ENCODE assay signal across 10 cellular contexts in the genomic region with DNA sequence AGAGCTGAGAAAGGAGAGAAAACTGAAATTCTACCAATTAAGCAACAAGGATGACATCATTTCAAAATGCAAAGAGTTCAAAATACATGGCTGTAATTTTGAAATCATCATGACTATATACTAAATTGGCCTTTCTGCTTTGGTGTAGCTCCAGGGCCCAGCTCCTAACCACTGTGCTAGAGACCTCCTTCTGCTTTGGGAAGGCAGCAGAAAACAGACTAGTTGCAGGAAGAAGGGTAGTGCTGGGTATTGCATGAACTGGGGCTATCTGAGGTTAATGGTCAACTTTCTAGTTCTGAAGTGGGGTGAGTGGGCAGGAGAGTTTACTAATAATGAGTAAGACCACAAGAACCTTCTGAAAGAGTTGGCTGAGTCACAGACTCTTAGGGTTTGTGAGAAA.
A peak's percentile ranks its signal among the peaks of the same experiment; 100 is the strongest.
DNase-seq lines count a peak whose midpoint lies in the region; ATAC-seq and TF ChIP-seq lines count a peak whose summit lies in the region.
"Had no signal": no experiment of that assay in that cellular context is flagged by ENCODE, and none has a peak within 500 bp of the region (broad histone marks: within the 10 kb centered on the region; RNA-seq: fewer than 3 reads in every experiment).

No MANE protein-coding gene starts in this region.

- no peaks in the 10 kb centered on the region for H3K9me3 ChIP-seq in PC-3 (ENCODE audit: low read length)
- H3K9me3 ChIP-seq in OCI-LY7 (ENCODE audit: low read length) = no peaks in the 10 kb centered on the region
- no peaks in the 10 kb centered on the region for H3K9me3 ChIP-seq in vagina
- H3K9me3 ChIP-seq: pancreas had no signal

- H3K4me3 Mint-ChIP-seq in stimulated activated effector memory CD8-positive, alpha-beta T cell treated with anti-CD3 and anti-CD28 coated beads, Interleukin-12 subunit alpha, Interleukin-12 subunit beta, amount 100 ng/mL, for 72 hours = no peak overlapping the region

- CTCF ChIA-PET in PC-3 (lab: Charles Lee) (no interaction called here), OCI-LY7 (lab: Charles Lee; ENCODE audit: unreplicated experiment) (no interaction called here)

- H3K36me3 ChIP-seq in PC-3 (ENCODE audit: low read depth, low read length) = no peaks in the 10 kb centered on the region
- H3K36me3 ChIP-seq in OCI-LY7 (ENCODE audit: insufficient read depth, low read length) = no peaks in the 10 kb centered on the region
- no peaks in the 10 kb centered on the region for H3K36me3 ChIP-seq in vagina
- H3K36me3 ChIP-seq: pancreas had no signal

- H3K4me3 ChIP-seq in PC-3 (ENCODE audit: low read length) = no peak overlapping the region
- H3K4me3 ChIP-seq in OCI-LY7 (ENCODE audit: low read depth, low read length, poor library complexity, severe bottlenecking) = no peak overlapping the region
- no peak overlapping the region for H3K4me3 ChIP-seq in vagina
- H3K4me3 ChIP-seq: pancreas had no signal

- H3K4me2 ChIP-seq in PC-3 (ENCODE audit: low read length) = no peak overlapping the region
- no peak overlapping the region for H3K4me2 ChIP-seq in OCI-LY7 (ENCODE audit: low read length)

- H2AFZ ChIP-seq in PC-3 (ENCODE audit: low read length) = no peak overlapping the region
- no peak overlapping the region for H2AFZ ChIP-seq in OCI-LY7 (ENCODE audit: low read length)

- BruUV-seq in PC-3 (replicated peaks; lab: Mats Ljungman, UMichigan) (no TSS peak), OCI-LY7 (replicated peaks; lab: Mats Ljungman, UMichigan) (no TSS peak)

- H3K4me1 ChIP-seq in PC-3 (ENCODE audit: insufficient read depth, low read length) = peaks cover 10% of the 10 kb centered on the region
- H3K4me1 ChIP-seq in OCI-LY7 (ENCODE audit: insufficient read depth, low read length, poor library complexity, severe bottlenecking) = no peaks in the 10 kb centered on the region
- no peaks in the 10 kb centered on the region for H3K4me1 ChIP-seq in vagina
- H3K4me1 ChIP-seq: pancreas had no signal

- H3K9ac ChIP-seq in PC-3 (ENCODE audit: low read length) = no peak overlapping the region

- ATAC-seq in activated naive CD4-positive, alpha-beta T cell treated with anti-CD3 and anti-CD28 coated beads, Interleukin-2, amount 50 U/mL, for 72 hours = peak; percentile 20 to 62
- ATAC-seq in HG02840 (IDR thresholded peaks at IDR 0.05; ENCODE audit: low FRiP score, unreplicated experiment) (peak; percentile 97), PC-3 (peak; percentile 63)
- peak; percentile 94 for ATAC-seq in stimulated activated effector memory CD8-positive, alpha-beta T cell treated with anti-CD3 and anti-CD28 coated beads, Interleukin-12 subunit alpha, Interleukin-12 subunit beta, amount 100 ng/mL, for 72 hours
- ATAC-seq: pancreas had no signal

- intact Hi-C loops in PC-3 (cut with micrococcal nuclease) (no loop called here), OCI-LY7 (cut with micrococcal nuclease; ENCODE audit: unreplicated experiment) (no loop called here), vagina (cut with DNase I) (no loop called here)

- peaks cover 6 to 23% of the 10 kb centered on the region in 2 donors for H3K9me3 Mint-ChIP-seq in activated naive CD4-positive, alpha-beta T cell treated with anti-CD3 and anti-CD28 coated beads, Interleukin-2, amount 50 U/mL, for 72 hours
- H3K9me3 Mint-ChIP-seq in stimulated activated effector memory CD8-positive, alpha-beta T cell treated with anti-CD3 and anti-CD28 coated beads, Interleukin-12 subunit alpha, Interleukin-12 subunit beta, amount 100 ng/mL, for 72 hours = peaks cover 2% of the 10 kb centered on the region

- H3F3A ChIP-seq in PC-3 (ENCODE audit: low read length, unreplicated experiment) = no peaks in the 10 kb centered on the region

- H3K27me3 ChIP-seq in PC-3 (ENCODE audit: low read length) (no peaks in the 10 kb centered on the region), vagina (no peaks in the 10 kb centered on the region)
- H3K27me3 ChIP-seq: pancreas had no signal

- H4K20me1 ChIP-seq in PC-3 (ENCODE audit: low read length) (no peaks in the 10 kb centered on the region), OCI-LY7 (ENCODE audit: insufficient read depth, low read length) (no peaks in the 10 kb centered on the region)

- no peaks in the 10 kb centered on the region for H3K9me2 ChIP-seq in PC-3 (replicated peaks; ENCODE audit: low read length)
- no peaks in the 10 kb centered on the region for H3K9me2 ChIP-seq in OCI-LY7 (ENCODE audit: insufficient read depth, low read length)

- POLR2A ChIA-PET in PC-3 (lab: Charles Lee; ENCODE audit: unreplicated experiment) (no interaction called here), OCI-LY7 (lab: Charles Lee) (no interaction called here)

- no peak for TF ChIP-seq POLR2A in vagina (IDR thresholded peaks at IDR 0.05)

- TF ChIP-seq CTCF in PC-3 (conservative IDR thresholded peaks at IDR 0.05; ENCODE audit: low read depth, low read length) (no peak), OCI-LY7 (conservative IDR thresholded peaks at IDR 0.05; ENCODE audit: low read length) (no peak), vagina (IDR thresholded peaks at IDR 0.05) (no peak)

- no peak for DNase-seq in activated naive CD4-positive, alpha-beta T cell treated with anti-CD3 and anti-CD28 coated beads, Interleukin-2, amount 50 U/mL, for 72 hours (ENCODE audit: low spot score in 2 of 2)
- DNase-seq in activated naive CD4-positive, alpha-beta T cell (lab: John Stamatoyannopoulos, UW) = no peak
- DNase-seq in PC-3 (peak; percentile 61), NCI-H345 treated with DMSO at 0.1 percent for 48 hours (lab: John Stamatoyannopoulos, UW; ENCODE audit: unreplicated experiment) (no peak), OCI-LY7 (ENCODE audit: low spot score) (no peak), vagina (ENCODE audit: extremely low spot score in 2 of 2) (no peak)
- no peak for DNase-seq in stimulated activated effector memory CD8-positive, alpha-beta T cell treated with anti-CD3 and anti-CD28 coated beads, Interleukin-12 subunit alpha, Interleukin-12 subunit beta, amount 100 ng/mL, for 72 hours (ENCODE audit: low spot score in 2 of 2)
- DNase-seq: pancreas; stimulated activated naive CD4-positive, alpha-beta T cell had no signal

- H3K36me3 Mint-ChIP-seq in activated naive CD4-positive, alpha-beta T cell treated with anti-CD3 and anti-CD28 coated beads, Interleukin-2, amount 50 U/mL, for 72 hours = peaks cover 15 to 29% of the 10 kb centered on the region in 2 donors
- no peaks in the 10 kb centered on the region for H3K36me3 Mint-ChIP-seq in stimulated activated effector memory CD8-positive, alpha-beta T cell treated with anti-CD3 and anti-CD28 coated beads, Interleukin-12 subunit alpha, Interleukin-12 subunit beta, amount 100 ng/mL, for 72 hours

- no peaks in the 10 kb centered on the region for H3K79me2 ChIP-seq in PC-3 (ENCODE audit: low read length)
- no peaks in the 10 kb centered on the region for H3K79me2 ChIP-seq in OCI-LY7 (ENCODE audit: insufficient read depth, low read depth, low read length)

- peaks cover 33% of the 10 kb centered on the region for H3K4me1 Mint-ChIP-seq in stimulated activated effector memory CD8-positive, alpha-beta T cell treated with anti-CD3 and anti-CD28 coated beads, Interleukin-12 subunit alpha, Interleukin-12 subunit beta, amount 100 ng/mL, for 72 hours

- H3K27ac ChIP-seq in PC-3 (ENCODE audit: low read length) (no peak overlapping the region), OCI-LY7 (ENCODE audit: low read depth, low read length, poor library complexity, severe bottlenecking) (no peak overlapping the region), vagina (no peak overlapping the region)
- H3K27ac ChIP-seq: pancreas had no signal

- no peak overlapping the region for H3K27ac Mint-ChIP-seq in activated naive CD4-positive, alpha-beta T cell treated with anti-CD3 and anti-CD28 coated beads, Interleukin-2, amount 50 U/mL, for 72 hours
- H3K27ac Mint-ChIP-seq in stimulated activated effector memory CD8-positive, alpha-beta T cell treated with anti-CD3 and anti-CD28 coated beads, Interleukin-12 subunit alpha, Interleukin-12 subunit beta, amount 100 ng/mL, for 72 hours = no peak overlapping the region

Comparison
In these comparisons a context has a peak if more than half of its experiments do, and no peak if none do; other contexts are left out.
1. ATAC-seq: peak in every context shown above with its lines; median percentile 97 in HG02840; 94 in stimulated activated effector memory CD8-positive, alpha-beta T cell treated with anti-CD3 and anti-CD28 coated beads, Interleukin-12 subunit alpha, Interleukin-12 subunit beta, amount 100 ng/mL, for 72 hours; 63 in PC-3; 41 in activated naive CD4-positive, alpha-beta T cell treated with anti-CD3 and anti-CD28 coated beads, Interleukin-2, amount 50 U/mL, for 72 hours.